ENCODE assay signal across 10 cellular contexts in the genomic region with DNA sequence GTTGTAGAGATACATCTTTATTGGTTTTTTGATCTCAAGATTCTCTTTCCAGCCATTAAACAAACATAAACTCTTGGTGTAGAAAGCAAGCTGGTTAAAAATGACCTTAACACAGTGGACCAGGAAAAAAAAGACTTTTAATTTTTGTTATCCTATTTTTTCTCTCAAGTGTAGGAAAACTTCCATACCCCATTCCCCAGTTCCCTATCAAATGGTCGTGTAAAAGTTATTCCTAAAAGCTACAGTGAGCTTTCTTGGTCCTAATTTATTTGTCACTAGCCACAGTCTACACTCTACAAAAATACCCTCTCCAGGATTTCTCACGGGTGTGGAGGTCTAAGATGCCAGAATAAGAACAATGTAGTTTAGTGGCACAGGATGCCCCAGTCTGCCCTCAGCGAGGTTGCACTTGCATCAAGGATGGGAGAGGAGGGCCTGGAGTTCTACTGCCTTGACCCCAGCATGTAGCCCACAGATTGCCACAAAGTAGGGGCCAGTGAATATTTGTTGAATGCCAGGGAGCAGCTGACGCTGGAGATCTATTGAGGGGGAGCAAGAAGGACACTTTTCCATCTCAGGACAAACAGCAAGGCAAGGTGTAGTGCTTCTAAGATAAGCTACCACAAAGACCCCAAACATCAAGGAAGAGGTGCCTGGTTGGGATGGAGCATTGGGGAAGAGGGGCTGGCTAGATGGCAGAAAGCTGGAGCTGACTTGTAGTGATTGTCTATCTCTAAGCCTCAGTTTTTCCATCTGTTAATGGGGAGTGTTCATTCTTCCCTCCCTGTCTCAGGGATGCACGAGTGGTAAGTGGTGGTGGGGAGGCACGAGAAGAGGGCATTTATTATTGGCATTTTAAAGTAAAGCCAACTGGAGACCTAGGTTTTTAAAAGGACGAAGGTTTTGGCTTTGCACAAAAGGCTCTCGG. TPM values are rescaled to one million over a fixed set of nuclear protein-coding genes. Genes with fewer than 3 reads are reported as not detected.
DNase-seq lines count a peak whose midpoint lies in the region; ATAC-seq, FAIRE-seq and TF ChIP-seq lines count a peak whose summit lies in the region.
"Had no signal": no experiment of that assay in that cellular context is flagged by ENCODE, and none has a peak within 500 bp of the region (broad histone marks: within the 10 kb centered on the region; RNA-seq: fewer than 3 reads in every experiment).

No MANE protein-coding gene starts in this region.

- DNase-seq in activated CD4-positive, alpha-beta memory T cell treated with anti-CD3 and anti-CD28 coated beads, Interleukin-2, amount 10 ng/mL, durations not matched to agents 7 days and 5 days = no peak
- no peak for DNase-seq in activated CD4-positive, alpha-beta memory T cell treated with anti-CD3 and anti-CD28 coated beads for 36 hours
- no peak for DNase-seq in activated T-helper 1 cell treated with anti-CD3 and anti-CD28 coated beads, Interleukin-12 subunit alpha, Interleukin-12 subunit beta, Interleukin-2, Interleukin-4 antibody, amounts not matched to agents 30 ng/mL and 10 ng/mL and 1 ng/mL, durations not matched to agents 14 hours and 24 hours and 36 hours (ENCODE audit: low spot score)
- no peak for DNase-seq in keratinocyte (ENCODE audit: low read depth, low spot score)
- DNase-seq in stimulated activated effector memory CD8-positive, alpha-beta T cell treated with anti-CD3 and anti-CD28 coated beads, Interleukin-12 subunit alpha, Interleukin-12 subunit beta, amount 100 ng/mL, for 72 hours (ENCODE audit: low spot score in 2 of 2) = no peak
- DNase-seq in activated effector memory CD4-positive, alpha-beta T cell treated with anti-CD3 and anti-CD28 coated beads, Interleukin-2, amount 50 U/mL, for 16 hours = no peak
- DNase-seq in RKO (ENCODE audit: low spot score) = no peak
- DNase-seq: SW 1271 had no signal

- H3K9ac ChIP-seq in keratinocyte (ENCODE audit: control insufficient read depth, extremely low read depth, insufficient read depth, low read length) = no peak overlapping the region

- no peaks in the 10 kb centered on the region for H3K36me3 Mint-ChIP-seq in activated CD4-positive, alpha-beta memory T cell treated with anti-CD3 and anti-CD28 coated beads, Interleukin-2, amount 10 ng/mL, durations not matched to agents 7 days and 5 days (ENCODE audit: low read depth)
- no peaks in the 10 kb centered on the region for H3K36me3 Mint-ChIP-seq in activated CD4-positive, alpha-beta memory T cell treated with anti-CD3 and anti-CD28 coated beads for 36 hours
- no peaks in the 10 kb centered on the region for H3K36me3 Mint-ChIP-seq in activated T-helper 1 cell treated with anti-CD3 and anti-CD28 coated beads, Interleukin-12 subunit alpha, Interleukin-12 subunit beta, Interleukin-2, Interleukin-4 antibody, amounts not matched to agents 30 ng/mL and 10 ng/mL and 1 ng/mL, durations not matched to agents 14 hours and 24 hours and 36 hours (ENCODE audit: low read depth)
- H3K36me3 Mint-ChIP-seq in stimulated activated effector memory CD8-positive, alpha-beta T cell treated with anti-CD3 and anti-CD28 coated beads, Interleukin-12 subunit alpha, Interleukin-12 subunit beta, amount 100 ng/mL, for 72 hours = no peaks in the 10 kb centered on the region

- H3K4me1 Mint-ChIP-seq in activated CD4-positive, alpha-beta memory T cell treated with anti-CD3 and anti-CD28 coated beads, Interleukin-2, amount 10 ng/mL, durations not matched to agents 7 days and 5 days = peaks cover 5% of the 10 kb centered on the region
- peaks cover 6% of the 10 kb centered on the region for H3K4me1 Mint-ChIP-seq in activated CD4-positive, alpha-beta memory T cell treated with anti-CD3 and anti-CD28 coated beads for 36 hours (ENCODE audit: low read depth)
- no peaks in the 10 kb centered on the region for H3K4me1 Mint-ChIP-seq in activated T-helper 1 cell treated with anti-CD3 and anti-CD28 coated beads, Interleukin-12 subunit alpha, Interleukin-12 subunit beta, Interleukin-2, Interleukin-4 antibody, amounts not matched to agents 30 ng/mL and 10 ng/mL and 1 ng/mL, durations not matched to agents 14 hours and 24 hours and 36 hours (ENCODE audit: low read depth)
- H3K4me1 Mint-ChIP-seq in stimulated activated effector memory CD8-positive, alpha-beta T cell treated with anti-CD3 and anti-CD28 coated beads, Interleukin-12 subunit alpha, Interleukin-12 subunit beta, amount 100 ng/mL, for 72 hours = no peaks in the 10 kb centered on the region

- intact Hi-C loops in activated CD4-positive, alpha-beta memory T cell treated with anti-CD3 and anti-CD28 coated beads for 36 hours (cut with micrococcal nuclease) = loop anchor here (5.0 kb wide), 2 partner anchors 57 to 72 kb away; a partner anchor contains a TSS
- intact Hi-C loops in activated T-helper 1 cell treated with anti-CD3 and anti-CD28 coated beads, Interleukin-12 subunit alpha, Interleukin-12 subunit beta, Interleukin-2, Interleukin-4 antibody, amounts not matched to agents 30 ng/mL and 10 ng/mL and 1 ng/mL, durations not matched to agents 14 hours and 24 hours and 36 hours (cut with micrococcal nuclease) = loop anchor here (5.0 to 10.0 kb wide), 3 partner anchors 98 to 235 kb away; a partner anchor contains a TSS

- no peaks in the 10 kb centered on the region for H3K9me1 ChIP-seq in keratinocyte (ENCODE audit: control insufficient read depth, extremely low read depth, insufficient read depth, low read length)

- H3K4me3 Mint-ChIP-seq in activated CD4-positive, alpha-beta memory T cell treated with anti-CD3 and anti-CD28 coated beads, Interleukin-2, amount 10 ng/mL, durations not matched to agents 7 days and 5 days = peak overlapping the region; percentile 4
- no peak overlapping the region for H3K4me3 Mint-ChIP-seq in activated CD4-positive, alpha-beta memory T cell treated with anti-CD3 and anti-CD28 coated beads for 36 hours
- peak overlapping the region; percentile 50 for H3K4me3 Mint-ChIP-seq in activated T-helper 1 cell treated with anti-CD3 and anti-CD28 coated beads, Interleukin-12 subunit alpha, Interleukin-12 subunit beta, Interleukin-2, Interleukin-4 antibody, amounts not matched to agents 30 ng/mL and 10 ng/mL and 1 ng/mL, durations not matched to agents 14 hours and 24 hours and 36 hours
- peak overlapping the region; percentile 67 for H3K4me3 Mint-ChIP-seq in stimulated activated effector memory CD8-positive, alpha-beta T cell treated with anti-CD3 and anti-CD28 coated beads, Interleukin-12 subunit alpha, Interleukin-12 subunit beta, amount 100 ng/mL, for 72 hours

- H3K27me3 Mint-ChIP-seq in activated CD4-positive, alpha-beta memory T cell treated with anti-CD3 and anti-CD28 coated beads, Interleukin-2, amount 10 ng/mL, durations not matched to agents 7 days and 5 days = peaks cover 67% of the 10 kb centered on the region
- H3K27me3 Mint-ChIP-seq in activated CD4-positive, alpha-beta memory T cell treated with anti-CD3 and anti-CD28 coated beads for 36 hours = peaks cover 37% of the 10 kb centered on the region
- peaks cover 72% of the 10 kb centered on the region for H3K27me3 Mint-ChIP-seq in activated T-helper 1 cell treated with anti-CD3 and anti-CD28 coated beads, Interleukin-12 subunit alpha, Interleukin-12 subunit beta, Interleukin-2, Interleukin-4 antibody, amounts not matched to agents 30 ng/mL and 10 ng/mL and 1 ng/mL, durations not matched to agents 14 hours and 24 hours and 36 hours (ENCODE audit: insufficient read depth)

- peak overlapping the region in 2 of 3 experiments; percentile 70 to 76 for H3K4me3 ChIP-seq in keratinocyte (ENCODE audit: control insufficient read depth in 2 of 3, extremely low read depth in 1 of 3, insufficient read depth in 2 of 3, low read depth in 1 of 3, low read length in 3 of 3)

- CTCF ChIA-PET in activated CD4-positive, alpha-beta memory T cell treated with anti-CD3 and anti-CD28 coated beads, Interleukin-2, amount 10 ng/mL, durations not matched to agents 7 days and 5 days (lab: Charles Lee) = interaction anchor here (1.0 to 1.4 kb wide), 3 partner anchors 20 to 101 kb away, joined by 3 read pairs; no protein-coding TSS in a partner anchor
- CTCF ChIA-PET in activated CD4-positive, alpha-beta memory T cell treated with anti-CD3 and anti-CD28 coated beads for 36 hours (lab: Charles Lee) = interaction anchor here (1.4 to 5.4 kb wide), 3 partner anchors 49 to 82 kb away, joined by 4 to 104 read pairs (median 38); no protein-coding TSS in a partner anchor

- no peaks in the 10 kb centered on the region for H3K79me2 ChIP-seq in keratinocyte (ENCODE audit: control insufficient read depth, insufficient read depth, low read length)

- peaks cover 31% of the 10 kb centered on the region for H3K4me1 ChIP-seq in keratinocyte (ENCODE audit: control insufficient read depth, extremely low read depth, insufficient read depth, low read length)

- H3K27ac Mint-ChIP-seq in activated CD4-positive, alpha-beta memory T cell treated with anti-CD3 and anti-CD28 coated beads, Interleukin-2, amount 10 ng/mL, durations not matched to agents 7 days and 5 days = no peak overlapping the region
- no peak overlapping the region for H3K27ac Mint-ChIP-seq in activated CD4-positive, alpha-beta memory T cell treated with anti-CD3 and anti-CD28 coated beads for 36 hours
- no peak overlapping the region for H3K27ac Mint-ChIP-seq in activated T-helper 1 cell treated with anti-CD3 and anti-CD28 coated beads, Interleukin-12 subunit alpha, Interleukin-12 subunit beta, Interleukin-2, Interleukin-4 antibody, amounts not matched to agents 30 ng/mL and 10 ng/mL and 1 ng/mL, durations not matched to agents 14 hours and 24 hours and 36 hours
- no peak overlapping the region for H3K27ac Mint-ChIP-seq in stimulated activated effector memory CD8-positive, alpha-beta T cell treated with anti-CD3 and anti-CD28 coated beads, Interleukin-12 subunit alpha, Interleukin-12 subunit beta, amount 100 ng/mL, for 72 hours

- peaks cover 2% of the 10 kb centered on the region for H4K20me1 ChIP-seq in keratinocyte (ENCODE audit: control insufficient read depth, extremely low read depth, insufficient read depth, low read length)

- no peaks in the 10 kb centered on the region for H3K27me3 ChIP-seq in keratinocyte (ENCODE audit: control insufficient read depth, extremely low read depth, insufficient read depth, low read length)

- dilution Hi-C loops in keratinocyte (cut with MboI; ENCODE audit: extremely low pct_ligation_motif_present, low sequenced_read_pairs) = no loop called here

- no peaks in the 10 kb centered on the region for H3K9me3 ChIP-seq in keratinocyte (ENCODE audit: control insufficient read depth, low read depth, low read length)

- POLR2A ChIA-PET in activated CD4-positive, alpha-beta memory T cell treated with anti-CD3 and anti-CD28 coated beads, Interleukin-2, amount 10 ng/mL, durations not matched to agents 7 days and 5 days (lab: Charles Lee) = interaction anchor here (0.9 to 3.5 kb wide), 3 partner anchors 10 to 83 kb away, joined by 3 to 18 read pairs (median 7); no protein-coding TSS in a partner anchor
- POLR2A ChIA-PET in activated CD4-positive, alpha-beta memory T cell treated with anti-CD3 and anti-CD28 coated beads for 36 hours (lab: Charles Lee) = interaction anchor here (2.4 kb wide), 1 partner anchor 54 kb away, joined by 9 read pairs; no protein-coding TSS in a partner anchor

- H3K4me2 ChIP-seq in keratinocyte (ENCODE audit: control insufficient read depth, extremely low read depth, insufficient read depth, low read depth, low read length) = peak overlapping the region; percentile 87

- H3K27ac ChIP-seq in keratinocyte (ENCODE audit: control insufficient read depth, insufficient read depth, low read length) = no peak overlapping the region

- TF ChIP-seq CTCF in keratinocyte (optimal IDR thresholded peaks at IDR 0.05 in 1 of 3, IDR thresholded peaks at IDR 0.05 in 1 of 3, conservative IDR thresholded peaks at IDR 0.05 in 1 of 3; ENCODE audit: extremely low read depth in 1 of 3, insufficient read depth in 2 of 3, low read length in 3 of 3) = no peak

- H3K9me3 Mint-ChIP-seq in activated CD4-positive, alpha-beta memory T cell treated with anti-CD3 and anti-CD28 coated beads, Interleukin-2, amount 10 ng/mL, durations not matched to agents 7 days and 5 days = no peaks in the 10 kb centered on the region
- H3K9me3 Mint-ChIP-seq in activated CD4-positive, alpha-beta memory T cell treated with anti-CD3 and anti-CD28 coated beads for 36 hours = no peaks in the 10 kb centered on the region
- H3K9me3 Mint-ChIP-seq in activated T-helper 1 cell treated with anti-CD3 and anti-CD28 coated beads, Interleukin-12 subunit alpha, Interleukin-12 subunit beta, Interleukin-2, Interleukin-4 antibody, amounts not matched to agents 30 ng/mL and 10 ng/mL and 1 ng/mL, durations not matched to agents 14 hours and 24 hours and 36 hours = no peaks in the 10 kb centered on the region
- H3K9me3 Mint-ChIP-seq in stimulated activated effector memory CD8-positive, alpha-beta T cell treated with anti-CD3 and anti-CD28 coated beads, Interleukin-12 subunit alpha, Interleukin-12 subunit beta, amount 100 ng/mL, for 72 hours = no peaks in the 10 kb centered on the region

- H2AFZ ChIP-seq in keratinocyte (ENCODE audit: control insufficient read depth, low read length) = no peak overlapping the region

- no peaks in the 10 kb centered on the region for H3K36me3 ChIP-seq in keratinocyte (ENCODE audit: control insufficient read depth in 2 of 2, extremely low read depth in 1 of 2, insufficient read depth in 2 of 2, low read length in 2 of 2)

- peak; percentile 63 for FAIRE-seq in keratinocyte (lab: Jason Lieb, UNC)
- FAIRE-seq: colon had no signal

- ATAC-seq in stimulated activated effector memory CD8-positive, alpha-beta T cell treated with anti-CD3 and anti-CD28 coated beads, Interleukin-12 subunit alpha, Interleukin-12 subunit beta, amount 100 ng/mL, for 72 hours = no peak
- ATAC-seq in GM18870 (IDR thresholded peaks at IDR 0.05; ENCODE audit: unreplicated experiment) = no peak

RNA-seq across cellular contexts. Expression of a gene that starts 1.8 kb away (rescaled TPM):
- under 1 TPM; 0.10 to 0.18 TPM for total RNA-seq in activated CD4-positive, alpha-beta memory T cell treated with anti-CD3 and anti-CD28 coated beads, Interleukin-2, amount 10 ng/mL, durations not matched to agents 7 days and 5 days
- under 1 TPM in 1 of 2 experiments, not detected in 1; 0.07 TPM for total RNA-seq in activated CD4-positive, alpha-beta memory T cell treated with anti-CD3 and anti-CD28 coated beads for 36 hours
- 0.56 and 0.62 TPM in 2 replicates for total RNA-seq in activated T-helper 1 cell treated with anti-CD3 and anti-CD28 coated beads, Interleukin-12 subunit alpha, Interleukin-12 subunit beta, Interleukin-2, Interleukin-4 antibody, amounts not matched to agents 30 ng/mL and 10 ng/mL and 1 ng/mL, durations not matched to agents 14 hours and 24 hours and 36 hours
- polyA plus RNA-seq in keratinocyte = 5.1 to 7.7 TPM (median 5.4 TPM) in 3 replicates
- 5.5 TPM for polyA plus RNA-seq in keratinocyte (2011; ENCODE audit: low read depth)
- polyA plus RNA-seq in keratinocyte (2011; cell fraction: cytosol; rRNA removed) = 4.5 and 5.2 TPM in 2 replicates
- polyA plus RNA-seq in keratinocyte (2011; cell fraction: nucleus; rRNA removed) = 5.9 and 6.0 TPM in 2 replicates
- polyA plus RNA-seq in keratinocyte (2012; ENCODE audit: low replicate concordance) = 3.8 and 13.1 TPM in 2 replicates
- polyA minus RNA-seq in keratinocyte = 1.7 to 7.6 TPM (median 4.8 TPM) in 3 replicates
- polyA minus RNA-seq in keratinocyte (2011; cell fraction: cytosol; rRNA and poly(A)+ RNA removed) = 8.2 TPM
- polyA minus RNA-seq in keratinocyte (2011; cell fraction: nucleus; rRNA and poly(A)+ RNA removed) = 4.1 and 4.7 TPM in 2 replicates

RNA-seq across cellular contexts. Expression of a gene that starts 16.6 kb away (rescaled TPM):
- total RNA-seq in activated CD4-positive, alpha-beta memory T cell treated with anti-CD3 and anti-CD28 coated beads, Interleukin-2, amount 10 ng/mL, durations not matched to agents 7 days and 5 days = 10 to 100 TPM; 12.9 to 16.1 TPM
- 10 to 100 TPM; 21.0 to 21.9 TPM for total RNA-seq in activated CD4-positive, alpha-beta memory T cell treated with anti-CD3 and anti-CD28 coated beads for 36 hours
- 22.7 and 23.7 TPM in 2 replicates for total RNA-seq in activated T-helper 1 cell treated with anti-CD3 and anti-CD28 coated beads, Interleukin-12 subunit alpha, Interleukin-12 subunit beta, Interleukin-2, Interleukin-4 antibody, amounts not matched to agents 30 ng/mL and 10 ng/mL and 1 ng/mL, durations not matched to agents 14 hours and 24 hours and 36 hours
- polyA plus RNA-seq in keratinocyte = 19.6 to 27.0 TPM (median 21.2 TPM) in 3 replicates
- 27.3 TPM for polyA plus RNA-seq in keratinocyte (2011; ENCODE audit: low read depth)
- polyA plus RNA-seq in keratinocyte (2011; cell fraction: cytosol; rRNA removed) = 13.0 and 19.5 TPM in 2 replicates
- 30.1 and 38.7 TPM in 2 replicates for polyA plus RNA-seq in keratinocyte (2011; cell fraction: nucleus; rRNA removed)
- 15.8 and 18.6 TPM in 2 replicates for polyA plus RNA-seq in keratinocyte (2012; ENCODE audit: low replicate concordance)
- polyA minus RNA-seq in keratinocyte = 7.8 to 27.4 TPM (median 19.6 TPM) in 3 replicates
- 14.4 TPM for polyA minus RNA-seq in keratinocyte (2011; cell fraction: cytosol; rRNA and poly(A)+ RNA removed)
- polyA minus RNA-seq in keratinocyte (2011; cell fraction: nucleus; rRNA and poly(A)+ RNA removed) = 14.7 and 20.9 TPM in 2 replicates

RNA-seq across cellular contexts. Expression of a gene that starts 55.1 kb away (rescaled TPM):
- 1 to 10 TPM; 2.4 to 2.5 TPM for total RNA-seq in activated CD4-positive, alpha-beta memory T cell treated with anti-CD3 and anti-CD28 coated beads, Interleukin-2, amount 10 ng/mL, durations not matched to agents 7 days and 5 days
- total RNA-seq in activated CD4-positive, alpha-beta memory T cell treated with anti-CD3 and anti-CD28 coated beads for 36 hours = 1 to 10 TPM; 6.0 to 7.5 TPM
- 55.3 and 56.2 TPM in 2 replicates for total RNA-seq in activated T-helper 1 cell treated with anti-CD3 and anti-CD28 coated beads, Interleukin-12 subunit alpha, Interleukin-12 subunit beta, Interleukin-2, Interleukin-4 antibody, amounts not matched to agents 30 ng/mL and 10 ng/mL and 1 ng/mL, durations not matched to agents 14 hours and 24 hours and 36 hours
- 50.1 to 62.5 TPM (median 57.0 TPM) in 3 replicates for polyA plus RNA-seq in keratinocyte
- 12.6 TPM for polyA plus RNA-seq in keratinocyte (2011; ENCODE audit: low read depth)
- 27.3 and 32.3 TPM in 2 replicates for polyA plus RNA-seq in keratinocyte (2011; cell fraction: cytosol; rRNA removed)
- polyA plus RNA-seq in keratinocyte (2011; cell fraction: nucleus; rRNA removed) = 199 and 235 TPM in 2 replicates
- 33.2 and 47.8 TPM in 2 replicates for polyA plus RNA-seq in keratinocyte (2012; ENCODE audit: low replicate concordance)
- 59.1 to 118 TPM (median 79.8 TPM) in 3 replicates for polyA minus RNA-seq in keratinocyte
- 25.9 TPM for polyA minus RNA-seq in keratinocyte (2011; cell fraction: cytosol; rRNA and poly(A)+ RNA removed)
- polyA minus RNA-seq in keratinocyte (2011; cell fraction: nucleus; rRNA and poly(A)+ RNA removed) = 60.7 and 73.3 TPM in 2 replicates
